Comparison of ENCODE assay signal across 17 cellular contexts in genomic region chr13:22498006-22498405, GRCh38.
"Had no signal": no experiment of that assay in that cellular context is flagged by ENCODE, and none has a peak within 500 bp of the region (broad histone marks: within the 10 kb centered on the region; RNA-seq: fewer than 3 reads in every experiment).

No MANE protein-coding gene starts in this region.

- H3K36me3 Mint-ChIP-seq: naive thymus-derived CD8-positive, alpha-beta T cell; T-cell had no signal

- H3K4me3 Mint-ChIP-seq: activated naive CD4-positive, alpha-beta T cell treated with anti-CD3 and anti-CD28 coated beads for 36 hours; activated naive CD8-positive, alpha-beta T cell treated with anti-CD3 and anti-CD28 coated beads for 36 hours; naive thymus-derived CD8-positive, alpha-beta T cell; T-cell had no signal

- H3K27ac Mint-ChIP-seq: activated naive CD4-positive, alpha-beta T cell treated with anti-CD3 and anti-CD28 coated beads for 36 hours; activated naive CD8-positive, alpha-beta T cell treated with anti-CD3 and anti-CD28 coated beads for 36 hours; naive thymus-derived CD8-positive, alpha-beta T cell; T-cell had no signal

- DNase-seq: activated CD4-positive, alpha-beta T cell treated with anti-CD3 and anti-CD28 coated beads for 4 hours; activated CD4-positive, alpha-beta T cell treated with anti-CD3 and anti-CD28 coated beads, Interleukin-2, amount 50 U/mL, for 4 hours; activated CD4-positive, CD25-positive, alpha-beta regulatory T cell; activated effector memory CD4-positive, alpha-beta T cell treated with anti-CD3 and anti-CD28 coated beads, Interleukin-2, amount 50 U/mL, for 16 hours; activated naive CD4-positive, alpha-beta T cell treated with anti-CD3 and anti-CD28 coated beads for 36 hours; activated naive CD8-positive, alpha-beta T cell treated with anti-CD3 and anti-CD28 coated beads for 36 hours; adrenal gland; aorta; body of pancreas; dermis blood vessel endothelial cell; effector CD4-positive, alpha-beta T cell; left ventricle myocardium superior; naive thymus-derived CD8-positive, alpha-beta T cell; spleen; stimulated activated CD4-positive, alpha-beta T cell treated with anti-CD3 and anti-CD28 coated beads, Interleukin-2, amount 100 ng/mL, for 48 hours; stimulated activated naive CD4-positive, alpha-beta T cell treated with Interleukin-2 at 50 U/mL for 16 hours; T-cell had no signal

- H3K27me3 Mint-ChIP-seq: activated naive CD8-positive, alpha-beta T cell treated with anti-CD3 and anti-CD28 coated beads for 36 hours had no signal

- H3K4me1 Mint-ChIP-seq: activated naive CD8-positive, alpha-beta T cell treated with anti-CD3 and anti-CD28 coated beads for 36 hours; naive thymus-derived CD8-positive, alpha-beta T cell; T-cell had no signal

- ATAC-seq: body of pancreas; left ventricle myocardium superior; naive thymus-derived CD8-positive, alpha-beta T cell; T-cell had no signal
